In genomic region chr16:50324345-50324744, GRCh38 we compare ENCODE assay signal across 15 cellular contexts. TPM values are rescaled to one million over a fixed set of nuclear protein-coding genes. Genes with fewer than 3 reads are reported as not detected.
DNase-seq lines count a peak whose midpoint lies in the region; ATAC-seq and TF ChIP-seq lines count a peak whose summit lies in the region.
"Had no signal": no experiment of that assay in that cellular context is flagged by ENCODE, and none has a peak within 500 bp of the region (broad histone marks: within the 10 kb centered on the region; RNA-seq: fewer than 3 reads in every experiment).

No MANE protein-coding gene starts in this region.

- TF ChIP-seq POLR2A in GM18505 (IDR thresholded peaks at IDR 0.05; ENCODE audit: borderline replicate concordance, extremely low read depth, insufficient read depth, insufficient read length) = peak; percentile 25

- CTCF ChIA-PET in CD4-positive, alpha-beta T cell (lab: Charles Lee) = interaction anchor here (0.9 to 1.3 kb wide), 2 partner anchors 36 to 185 kb away, joined by 3 to 4 read pairs; no protein-coding TSS in a partner anchor

- POLR2A ChIA-PET in CD4-positive, alpha-beta T cell (lab: Charles Lee) = interaction anchor here (1.3 to 9.1 kb wide), 2 partner anchors 14 to 42 kb away, joined by 3 to 141 read pairs; no protein-coding TSS in a partner anchor
- POLR2A ChIA-PET in naive thymus-derived CD8-positive, alpha-beta T cell (lab: Charles Lee) = interaction anchor here (0.6 kb wide), 1 partner anchor 482 kb away, joined by 3 read pairs; no protein-coding TSS in a partner anchor

- peaks cover 49% of the 10 kb centered on the region for H3K4me1 Mint-ChIP-seq in CD4-positive, alpha-beta T cell (ENCODE audit: low read depth)
- H3K4me1 Mint-ChIP-seq in activated naive CD8-positive, alpha-beta T cell treated with anti-CD3 and anti-CD28 coated beads for 36 hours = peaks cover 32% of the 10 kb centered on the region
- peaks cover 26 to 46% (median 39%) of the 10 kb centered on the region in 4 donors for H3K4me1 Mint-ChIP-seq in naive thymus-derived CD8-positive, alpha-beta T cell

- no peaks in the 10 kb centered on the region for H3K9me3 Mint-ChIP-seq in CD4-positive, alpha-beta T cell
- no peaks in the 10 kb centered on the region for H3K9me3 Mint-ChIP-seq in activated naive CD8-positive, alpha-beta T cell treated with anti-CD3 and anti-CD28 coated beads for 36 hours
- H3K9me3 Mint-ChIP-seq in naive thymus-derived CD8-positive, alpha-beta T cell = no peaks in the 10 kb centered on the region

- no peak overlapping the region for H3K27ac ChIP-seq in CD4-positive, alpha-beta T cell (ENCODE audit: low read depth, low read length)
- H3K27ac ChIP-seq: pancreas had no signal

- intact Hi-C loops in CD4-positive, alpha-beta T cell (cut with DNase I, micrococcal nuclease) = no loop called here

- H3K9me3 ChIP-seq in CD4-positive, alpha-beta T cell (ENCODE audit: control insufficient read depth, low read length) = no peaks in the 10 kb centered on the region
- H3K9me3 ChIP-seq: pancreas, vagina had no signal

- H3K27ac Mint-ChIP-seq in CD4-positive, alpha-beta T cell = peak overlapping the region; percentile 84
- H3K27ac Mint-ChIP-seq in activated naive CD8-positive, alpha-beta T cell treated with anti-CD3 and anti-CD28 coated beads for 36 hours = peak overlapping the region; percentile 74
- peak overlapping the region; percentile 74 to 94 (median 88) for H3K27ac Mint-ChIP-seq in naive thymus-derived CD8-positive, alpha-beta T cell

- no peak for DNase-seq in CD4-positive, alpha-beta T cell
- no peak for DNase-seq in activated naive CD8-positive, alpha-beta T cell treated with anti-CD3 and anti-CD28 coated beads for 36 hours
- no peak for DNase-seq in naive thymus-derived CD8-positive, alpha-beta T cell
- no peak for DNase-seq in stimulated activated CD4-positive, alpha-beta T cell treated with anti-CD3 and anti-CD28 coated beads, Interleukin-12 subunit alpha, Interleukin-12 subunit beta, amount 100 ng/mL, for 4 hours
- no peak for DNase-seq in DMS 273 (lab: John Stamatoyannopoulos, UW; ENCODE audit: unreplicated experiment)
- DNase-seq: amygdala; caudate nucleus; effector CD4-positive, alpha-beta T cell; NCI-H526; pancreas had no signal

- TF ChIP-seq CTCF in CD4-positive, alpha-beta T cell (IDR thresholded peaks at IDR 0.05) = no peak

- no peak overlapping the region for H3K4me3 Mint-ChIP-seq in CD4-positive, alpha-beta T cell
- H3K4me3 Mint-ChIP-seq in activated naive CD8-positive, alpha-beta T cell treated with anti-CD3 and anti-CD28 coated beads for 36 hours = no peak overlapping the region
- H3K4me3 Mint-ChIP-seq in naive thymus-derived CD8-positive, alpha-beta T cell = peak overlapping the region in 2 of 10 donors; percentile 20 to 28

- peaks cover 82% of the 10 kb centered on the region for H3K36me3 Mint-ChIP-seq in CD4-positive, alpha-beta T cell (ENCODE audit: low read depth)
- H3K36me3 Mint-ChIP-seq in activated naive CD8-positive, alpha-beta T cell treated with anti-CD3 and anti-CD28 coated beads for 36 hours = peaks cover 25% of the 10 kb centered on the region
- peaks cover 0 to 72% (median 7%) of the 10 kb centered on the region in 3 donors for H3K36me3 Mint-ChIP-seq in naive thymus-derived CD8-positive, alpha-beta T cell

- no peaks in the 10 kb centered on the region for H3K27me3 ChIP-seq in CD4-positive, alpha-beta T cell (ENCODE audit: control insufficient read depth, insufficient read depth, low read length)
- H3K27me3 ChIP-seq: pancreas, vagina had no signal

- no peaks in the 10 kb centered on the region for H3K27me3 Mint-ChIP-seq in CD4-positive, alpha-beta T cell
- no peaks in the 10 kb centered on the region for H3K27me3 Mint-ChIP-seq in activated naive CD8-positive, alpha-beta T cell treated with anti-CD3 and anti-CD28 coated beads for 36 hours
- H3K27me3 Mint-ChIP-seq in naive thymus-derived CD8-positive, alpha-beta T cell = no peaks in the 10 kb centered on the region

- ATAC-seq in CD4-positive, alpha-beta T cell (ENCODE audit: poor library complexity) = no peak
- ATAC-seq in GM18505 (IDR thresholded peaks at IDR 0.05; ENCODE audit: unreplicated experiment) (no peak), GM21360 (IDR thresholded peaks at IDR 0.05; ENCODE audit: unreplicated experiment) (no peak)
- no peak for ATAC-seq in naive thymus-derived CD8-positive, alpha-beta T cell
- ATAC-seq: pancreas, Right ventricle myocardium inferior, sciatic nerve had no signal

RNA-seq across cellular contexts. Expression of gene BRD7, which starts 44.4 kb away (rescaled TPM):
- total RNA-seq in CD4-positive, alpha-beta T cell = 100 to 1,000 TPM in 1 of 2 experiments, 10 to 100 TPM in 1; 95.4 to 103 TPM
- 10 to 100 TPM; 93.6 to 98.5 TPM for total RNA-seq in activated naive CD8-positive, alpha-beta T cell treated with anti-CD3 and anti-CD28 coated beads for 36 hours
- total RNA-seq in naive thymus-derived CD8-positive, alpha-beta T cell = 10 to 100 TPM; 69.1 to 82.8 TPM
- polyA plus RNA-seq in naive thymus-derived CD8-positive, alpha-beta T cell = 10 to 100 TPM; 42.5 to 62.6 (median 49.1) TPM

RNA-seq across cellular contexts. Expression of gene ADCY7, which starts 58.0 kb away (rescaled TPM):
- total RNA-seq in CD4-positive, alpha-beta T cell = 100 to 1,000 TPM; 136 to 147 TPM
- 10 to 100 TPM; 72.3 to 73.1 TPM for total RNA-seq in activated naive CD8-positive, alpha-beta T cell treated with anti-CD3 and anti-CD28 coated beads for 36 hours
- 100 to 1,000 TPM; 133 to 135 TPM for total RNA-seq in naive thymus-derived CD8-positive, alpha-beta T cell
- 10 to 100 TPM; 60.1 to 72.8 (median 64.6) TPM for polyA plus RNA-seq in naive thymus-derived CD8-positive, alpha-beta T cell
